Comparison of ENCODE assay signal across 8 cellular contexts in the genomic region with DNA sequence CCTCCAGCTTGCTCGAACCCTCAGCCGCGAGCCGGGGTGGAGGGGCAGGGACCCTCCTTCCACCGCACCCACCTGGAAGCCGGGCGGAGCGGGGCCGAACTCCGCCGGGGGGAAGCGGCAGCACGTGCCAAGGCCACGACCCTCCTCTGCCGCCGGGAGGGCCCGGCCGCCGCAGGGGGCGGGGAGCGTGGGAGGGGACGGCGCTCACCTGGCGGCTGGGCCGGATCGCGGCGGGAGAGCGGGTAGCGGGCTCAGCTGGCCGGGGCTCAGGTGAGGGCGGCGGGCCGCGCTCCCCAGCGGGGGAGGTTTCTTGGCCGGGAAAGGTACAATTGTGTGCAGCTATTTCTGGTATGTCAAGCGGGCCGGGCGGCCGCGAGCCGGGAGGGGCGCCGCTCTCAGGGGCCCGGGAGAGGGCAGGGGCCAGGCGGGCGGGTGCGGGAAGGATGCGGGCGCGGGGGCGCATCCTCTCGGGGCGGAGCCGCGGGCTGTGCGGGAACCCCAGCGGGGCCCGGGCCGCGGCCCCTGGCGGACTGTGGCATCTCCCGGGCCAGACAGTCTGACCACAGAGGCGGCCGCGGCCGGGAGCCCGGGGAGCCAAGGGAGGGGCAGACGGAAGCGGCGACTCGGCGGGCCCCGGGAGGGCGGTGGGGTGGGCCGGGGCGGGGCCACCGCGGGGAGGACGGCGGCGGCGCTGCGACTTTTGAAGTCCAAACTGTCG. TPM values are rescaled to one million over a fixed set of nuclear protein-coding genes. Genes with fewer than 3 reads are reported as not detected.
DNase-seq lines count a peak whose midpoint lies in the region; ATAC-seq, FAIRE-seq and TF ChIP-seq lines count a peak whose summit lies in the region.

A gene (plus strand): TSS at position 710 of the 718 bp plus-strand sequence. CDS start 328 bp downstream, outside the sequence.

- peak within 1 kb of the TSS; percentile 74 for H3K4me3 Mint-ChIP-seq in activated CD4-positive, alpha-beta memory T cell treated with anti-CD3 and anti-CD28 coated beads for 36 hours
- peak within 1 kb of the TSS; percentile 75 to 78 for H3K4me3 Mint-ChIP-seq in effector memory CD8-positive, alpha-beta T cell
- peak within 1 kb of the TSS; percentile 79 for H3K4me3 Mint-ChIP-seq in stimulated activated memory B cell treated with anti-CD40 and anti-IgM and Interleukin-4, amounts not matched to agents 10 μg/mL and 1 μg/mL and 100 μg/mL, for 72 hours

- H2AK5ac ChIP-seq in mesendoderm (ENCODE audit: low read length), result no peak within 1 kb of the TSS

- no peak within 1 kb of the TSS for H2BK5ac ChIP-seq in mesendoderm (ENCODE audit: low read length)

- H3K4ac ChIP-seq in mesendoderm (ENCODE audit: low read depth, low read length), result peak within 1 kb of the TSS; percentile 88

- POLR2A ChIA-PET in activated CD4-positive, alpha-beta memory T cell treated with anti-CD3 and anti-CD28 coated beads for 36 hours (lab: Charles Lee), result no interaction called here

- peak within 1 kb of the TSS; percentile 51 for H3K4me3 ChIP-seq in H7 (ENCODE audit: insufficient read depth, low read depth, low read length)
- peak within 1 kb of the TSS; percentile 44 for H3K4me3 ChIP-seq in mesendoderm (ENCODE audit: low read length)

- intact Hi-C loops in activated CD4-positive, alpha-beta memory T cell treated with anti-CD3 and anti-CD28 coated beads for 36 hours (cut with micrococcal nuclease), result loop anchor here (1.0 to 10.0 kb wide), 2 partner anchors 86 to 271 kb away; a partner anchor contains a TSS

- H3K27ac ChIP-seq in mesendoderm (ENCODE audit: low read depth, low read length), result peak within 1 kb of the TSS; percentile 82

- peaks cover 10% of the 10 kb centered on the region for H3K27me3 Mint-ChIP-seq in activated CD4-positive, alpha-beta memory T cell treated with anti-CD3 and anti-CD28 coated beads for 36 hours
- H3K27me3 Mint-ChIP-seq in effector memory CD8-positive, alpha-beta T cell, result no peaks in the 10 kb centered on the region
- no peaks in the 10 kb centered on the region for H3K27me3 Mint-ChIP-seq in stimulated activated memory B cell treated with anti-CD40 and anti-IgM and Interleukin-4, amounts not matched to agents 10 μg/mL and 1 μg/mL and 100 μg/mL, for 72 hours

- peaks cover 2% of the 10 kb centered on the region for H3K4me1 ChIP-seq in mesendoderm (ENCODE audit: control insufficient read depth, low read depth, low read length)

- H3K36me3 Mint-ChIP-seq in activated CD4-positive, alpha-beta memory T cell treated with anti-CD3 and anti-CD28 coated beads for 36 hours, result no peaks in the 10 kb centered on the region
- peaks cover 9% of the 10 kb centered on the region for H3K36me3 Mint-ChIP-seq in effector memory CD8-positive, alpha-beta T cell (ENCODE audit: insufficient read depth)
- no peaks in the 10 kb centered on the region for H3K36me3 Mint-ChIP-seq in stimulated activated memory B cell treated with anti-CD40 and anti-IgM and Interleukin-4, amounts not matched to agents 10 μg/mL and 1 μg/mL and 100 μg/mL, for 72 hours

- no peak within 1 kb of the TSS for H4K5ac ChIP-seq in mesendoderm (ENCODE audit: low read length)

- peak within 1 kb of the TSS; percentile 75 for H3K4me2 ChIP-seq in mesendoderm (ENCODE audit: low read length)

- CTCF ChIA-PET in activated CD4-positive, alpha-beta memory T cell treated with anti-CD3 and anti-CD28 coated beads for 36 hours (lab: Charles Lee), result interaction anchor here (0.6 to 1.0 kb wide), 2 partner anchors 60 to 340 kb away, joined by 3 read pairs; no protein-coding TSS in a partner anchor

- no peak within 1 kb of the TSS for H2BK15ac ChIP-seq in mesendoderm (replicated peaks; ENCODE audit: low read depth)

- no peaks in the 10 kb centered on the region for H3K9me3 Mint-ChIP-seq in activated CD4-positive, alpha-beta memory T cell treated with anti-CD3 and anti-CD28 coated beads for 36 hours
- no peaks in the 10 kb centered on the region for H3K9me3 Mint-ChIP-seq in effector memory CD8-positive, alpha-beta T cell
- no peaks in the 10 kb centered on the region for H3K9me3 Mint-ChIP-seq in stimulated activated memory B cell treated with anti-CD40 and anti-IgM and Interleukin-4, amounts not matched to agents 10 μg/mL and 1 μg/mL and 100 μg/mL, for 72 hours

- peak; percentile 63 for ATAC-seq in effector memory CD8-positive, alpha-beta T cell (replicated peaks)
- ATAC-seq in stimulated activated memory B cell treated with anti-CD40 and anti-IgM and Interleukin-4, amounts not matched to agents 10 μg/mL and 1 μg/mL and 100 μg/mL, for 72 hours, result peak; percentile 81

- peaks cover 10% of the 10 kb centered on the region for H3K4me1 Mint-ChIP-seq in activated CD4-positive, alpha-beta memory T cell treated with anti-CD3 and anti-CD28 coated beads for 36 hours (ENCODE audit: low read depth)
- peaks cover 2 to 5% of the 10 kb centered on the region in 2 donors for H3K4me1 Mint-ChIP-seq in effector memory CD8-positive, alpha-beta T cell (ENCODE audit: low read depth in 2 of 2)
- H3K4me1 Mint-ChIP-seq in stimulated activated memory B cell treated with anti-CD40 and anti-IgM and Interleukin-4, amounts not matched to agents 10 μg/mL and 1 μg/mL and 100 μg/mL, for 72 hours, result peaks cover 6% of the 10 kb centered on the region

- no peak within 1 kb of the TSS for H3K27ac Mint-ChIP-seq in activated CD4-positive, alpha-beta memory T cell treated with anti-CD3 and anti-CD28 coated beads for 36 hours
- H3K27ac Mint-ChIP-seq in effector memory CD8-positive, alpha-beta T cell, result no peak within 1 kb of the TSS
- H3K27ac Mint-ChIP-seq in stimulated activated memory B cell treated with anti-CD40 and anti-IgM and Interleukin-4, amounts not matched to agents 10 μg/mL and 1 μg/mL and 100 μg/mL, for 72 hours, result peak within 1 kb of the TSS; percentile 35

- H3K36me3 ChIP-seq in H7 (replicated peaks; ENCODE audit: control insufficient read depth, insufficient read depth, low read length) (no peaks in the 10 kb centered on the region), mesendoderm (ENCODE audit: control insufficient read depth, insufficient read depth, low read length) (no peaks in the 10 kb centered on the region)

- no peak for FAIRE-seq in GM12892 (lab: Jason Lieb, UNC)

- peak within 1 kb of the TSS; percentile 12 for H3K18ac ChIP-seq in mesendoderm (ENCODE audit: low read length)

- H3K23ac ChIP-seq in mesendoderm (ENCODE audit: low read length), result peak within 1 kb of the TSS; percentile 59

- TF ChIP-seq POLR2A in GM12892 (IDR thresholded peaks at IDR 0.05; ENCODE audit: low read depth, low read length), result no peak

- H3K79me2 ChIP-seq in mesendoderm (ENCODE audit: control insufficient read depth, insufficient read depth, low read length), result no peaks in the 10 kb centered on the region

- DNase-seq in GM12892 (ENCODE audit: insufficient read length) (peak; percentile 63), H7 (peak; percentile 90), LHCN-M2 (ENCODE audit: low read depth) (peak; percentile 55), mesendoderm (peak; percentile 89), NCI-H1694 treated with DMSO at 0.1 percent for 48 hours (lab: John Stamatoyannopoulos, UW) (no peak)
- DNase-seq in activated CD4-positive, alpha-beta memory T cell treated with anti-CD3 and anti-CD28 coated beads for 36 hours, result peak; percentile 59
- peak; percentile 39 to 47 (median 45) for DNase-seq in effector memory CD8-positive, alpha-beta T cell

- peak within 1 kb of the TSS; percentile 90 for H3K56ac ChIP-seq in mesendoderm (ENCODE audit: low read length)

- no peaks in the 10 kb centered on the region for H3K79me1 ChIP-seq in mesendoderm (ENCODE audit: low read length)

- peak within 1 kb of the TSS; percentile 69 for H3K9ac ChIP-seq in mesendoderm (ENCODE audit: low read length)

- H4K8ac ChIP-seq in mesendoderm (ENCODE audit: low read depth, low read length), result no peak within 1 kb of the TSS

- peaks cover 32% of the 10 kb centered on the region for H3K27me3 ChIP-seq in H7 (ENCODE audit: control insufficient read depth, insufficient read depth, low read length)
- no peaks in the 10 kb centered on the region for H3K27me3 ChIP-seq in mesendoderm (ENCODE audit: insufficient read depth, low read length, poor library complexity)

- peak within 1 kb of the TSS; percentile 52 for H2BK120ac ChIP-seq in mesendoderm (ENCODE audit: low read depth, low read length)

- no CpG with 5 or more reads among the region's 86 CpGs for WGBS in mesendoderm (ENCODE audit: extremely low coverage, insufficient coverage, low lambda C conversion rate)

RNA-seq across cellular contexts. Expression of the gene that starts here (rescaled TPM):
- 41.7 TPM for polyA plus RNA-seq in GM12892 (2012; ENCODE audit: missing spikeins)
- 7.6 and 11.7 TPM in 2 replicates for total RNA-seq in H7 (2014; rRNA removed; shearing (Covaris generic))
- total RNA-seq in LHCN-M2 (2014; rRNA removed), result 298 and 395 TPM in 2 replicates
- polyA plus RNA-seq in LHCN-M2 (2012), result 412 TPM
- total RNA-seq in activated CD4-positive, alpha-beta memory T cell treated with anti-CD3 and anti-CD28 coated beads for 36 hours, result 1 to 10 TPM; 7.8 to 8.7 TPM
- 18.4 TPM for polyA plus RNA-seq in mesendoderm (2013, experiment 1 of 2)
- 19.0 TPM for polyA plus RNA-seq in mesendoderm (2013, experiment 2 of 2)

Comparison
In these comparisons a context has a peak if more than half of its experiments do, and no peak if none do; other contexts are left out.
1. RNA of the gene that starts here (total RNA-seq): 298 to 395 TPM in LHCN-M2; 7.8 to 8.7 TPM in activated CD4-positive, alpha-beta memory T cell treated with anti-CD3 and anti-CD28 coated beads for 36 hours and 7.6 to 11.7 TPM in H7; every median in the first group is over 10 times any median in the second.
2. Peak in every context shown above with its lines, with median percentiles within 50 percentile points of each other: H3K4me3 Mint-ChIP-seq.